ENCODE assay signal across 9 cellular contexts in genomic region chr4:74873545-74874295, GRCh38. TPM values are rescaled to one million over a fixed set of nuclear protein-coding genes. Genes with fewer than 3 reads are reported as not detected.
DNase-seq lines count a peak whose midpoint lies in the region; ATAC-seq lines count a peak whose summit lies in the region.
"Had no signal": no experiment of that assay in that cellular context is flagged by ENCODE, and none has a peak within 500 bp of the region (broad histone marks: within the 10 kb centered on the region; RNA-seq: fewer than 3 reads in every experiment).

No MANE protein-coding gene starts in this region.

- H4K91ac ChIP-seq in trophoblast cell (ENCODE audit: low read depth, low read length), result no peak overlapping the region

- H3K27me3 ChIP-seq in SJCRH30 (no peaks in the 10 kb centered on the region), trophoblast cell (ENCODE audit: insufficient read depth, low read length) (no peaks in the 10 kb centered on the region)

- no peak overlapping the region for H2AFZ ChIP-seq in trophoblast cell (ENCODE audit: insufficient read depth, low read length, poor library complexity)

- H3K36me3 ChIP-seq in SJCRH30 (no peaks in the 10 kb centered on the region), trophoblast cell (ENCODE audit: control insufficient read depth in 1 of 2, insufficient read depth in 2 of 2, low read length in 2 of 2) (no peaks in the 10 kb centered on the region)

- H3K36me3 Mint-ChIP-seq in activated CD4-positive, alpha-beta T cell treated with anti-CD3 and anti-CD28 coated beads for 36 hours (ENCODE audit: low read depth), result no peaks in the 10 kb centered on the region

- POLR2A ChIA-PET in activated CD4-positive, alpha-beta T cell treated with anti-CD3 and anti-CD28 coated beads for 36 hours (lab: Charles Lee), result no interaction called here

- CTCF ChIA-PET in activated CD4-positive, alpha-beta T cell treated with anti-CD3 and anti-CD28 coated beads for 36 hours (lab: Charles Lee), result interaction anchor here (0.6 to 1.9 kb wide), 7 partner anchors 11 to 974 kb away, joined by 3 to 7 read pairs (median 4); no protein-coding TSS in a partner anchor

- no peak overlapping the region for H2BK120ac ChIP-seq in trophoblast cell (ENCODE audit: insufficient read depth, low read length, poor library complexity)

- no peaks in the 10 kb centered on the region for H3K79me1 ChIP-seq in trophoblast cell (ENCODE audit: low read length)

- H3K27ac Mint-ChIP-seq in activated CD4-positive, alpha-beta T cell treated with anti-CD3 and anti-CD28 coated beads for 36 hours, result no peak overlapping the region

- no peak overlapping the region for H2AK5ac ChIP-seq in trophoblast cell (ENCODE audit: low read length)

- no peak overlapping the region for H3K4ac ChIP-seq in trophoblast cell (ENCODE audit: low read depth, low read length)

- H2BK5ac ChIP-seq in trophoblast cell (ENCODE audit: low read depth, low read length, poor library complexity), result no peak overlapping the region

- H3K27ac ChIP-seq in SJCRH30, result peak overlapping the region; percentile 87
- no peak overlapping the region for H3K27ac ChIP-seq in trophoblast cell (ENCODE audit: low read depth, low read length)

- peaks cover 11% of the 10 kb centered on the region for H3K27me3 Mint-ChIP-seq in activated CD4-positive, alpha-beta T cell treated with anti-CD3 and anti-CD28 coated beads for 36 hours

- H3K4me2 ChIP-seq in trophoblast cell (ENCODE audit: low read length), result no peak overlapping the region

- H3K9me3 Mint-ChIP-seq in activated CD4-positive, alpha-beta T cell treated with anti-CD3 and anti-CD28 coated beads for 36 hours (ENCODE audit: low read depth), result no peaks in the 10 kb centered on the region

- H3K9me3 ChIP-seq in SJCRH30 (replicated peaks) (no peaks in the 10 kb centered on the region), trophoblast cell (ENCODE audit: insufficient read depth, low read depth, low read length) (no peaks in the 10 kb centered on the region)

- peak; percentile 86 for ATAC-seq in HG03064 (IDR thresholded peaks at IDR 0.05; ENCODE audit: low read depth, unreplicated experiment)
- no peak for ATAC-seq in activated CD4-positive, alpha-beta T cell treated with anti-CD3 and anti-CD28 coated beads for 36 hours

- H3K4me1 ChIP-seq in SJCRH30, result peaks cover 24% of the 10 kb centered on the region
- no peaks in the 10 kb centered on the region for H3K4me1 ChIP-seq in trophoblast cell (ENCODE audit: control insufficient read depth in 1 of 2, insufficient read depth in 2 of 2, low read length in 2 of 2)

- H3K4me3 ChIP-seq in SJCRH30 (peak overlapping the region; percentile 27), trophoblast cell (ENCODE audit: low read depth, low read length) (no peak overlapping the region)

- H4K8ac ChIP-seq in trophoblast cell (ENCODE audit: low read depth, low read length), result no peak overlapping the region

- no peak overlapping the region for H2BK12ac ChIP-seq in trophoblast cell (ENCODE audit: low read length)

- WGBS in trophoblast cell (ENCODE audit: extremely low coverage, insufficient coverage, insufficient read length), result no CpG with 5 or more reads among the region's 3 CpGs

- H3K79me2 ChIP-seq in trophoblast cell (ENCODE audit: control insufficient read depth, insufficient read depth, low read length, poor library complexity), result no peaks in the 10 kb centered on the region

- no peak overlapping the region for H3K23ac ChIP-seq in trophoblast cell (ENCODE audit: low read length)

- H3K9ac ChIP-seq in trophoblast cell (ENCODE audit: low read length), result no peak overlapping the region

- DNase-seq in NCI-H2171 treated with DMSO at 0.1 percent for 48 hours (lab: John Stamatoyannopoulos, UW) (peak; percentile 5), NCI-H2171 (lab: John Stamatoyannopoulos, UW) (no peak), SJCRH30 (peak; percentile 78 to 92), superior temporal gyrus (ENCODE audit: extremely low spot score) (peak; percentile 33), trophoblast cell (no peak), DMS153 (lab: John Stamatoyannopoulos, UW) (no peak)
- no peak for DNase-seq in activated CD4-positive, alpha-beta T cell treated with anti-CD3 and anti-CD28 coated beads for 36 hours
- DNase-seq: activated CD4-positive, CD25-positive, alpha-beta regulatory T cell treated with anti-CD3 and anti-CD28 coated beads, Interleukin-2, amount 50 U/mL, for 72 hours had no signal

- no peaks in the 10 kb centered on the region for H3K4me1 Mint-ChIP-seq in activated CD4-positive, alpha-beta T cell treated with anti-CD3 and anti-CD28 coated beads for 36 hours

- no peak overlapping the region for H3K4me3 Mint-ChIP-seq in activated CD4-positive, alpha-beta T cell treated with anti-CD3 and anti-CD28 coated beads for 36 hours

- no peak overlapping the region for H3K18ac ChIP-seq in trophoblast cell (ENCODE audit: low read length)

- H3K14ac ChIP-seq in trophoblast cell (ENCODE audit: low read length), result no peak overlapping the region

- H4K12ac ChIP-seq in trophoblast cell (ENCODE audit: low read depth, low read length), result no peak overlapping the region

- intact Hi-C loops in activated CD4-positive, alpha-beta T cell treated with anti-CD3 and anti-CD28 coated beads for 36 hours (cut with DNase I, micrococcal nuclease), result loop anchor here in 1 of 2 experiments (2.0 to 10.0 kb wide), 3 partner anchors 181 to 975 kb away; no protein-coding TSS in a partner anchor

RNA-seq across cellular contexts. Expression of gene PARM1, which starts 59.2 kb away (rescaled TPM):
- total RNA-seq in SJCRH30 (2014; rRNA removed; shearing (Covaris generic)), result 119 and 128 TPM in 2 replicates
- total RNA-seq in activated CD4-positive, alpha-beta T cell treated with anti-CD3 and anti-CD28 coated beads for 36 hours, result under 1 TPM; 0.04 to 0.05 TPM
- 1.7 and 1.8 TPM in 2 replicates for polyA plus RNA-seq in trophoblast cell (2013)

Comparison
In these comparisons a context has a peak if more than half of its experiments do, and no peak if none do; other contexts are left out.
1. DNase-seq: peak in NCI-H2171 treated with DMSO at 0.1 percent for 48 hours (single experiment), SJCRH30 (2 of 2) and superior temporal gyrus (single experiment); none in NCI-H2171 (single experiment), activated CD4-positive, alpha-beta T cell treated with anti-CD3 and anti-CD28 coated beads for 36 hours (single experiment), trophoblast cell (0 of 2) and DMS153 (single experiment).
2. RNA of gene PARM1, which starts 59.2 kb away (total RNA-seq): 119 to 128 TPM in SJCRH30; 0.04 to 0.05 TPM in activated CD4-positive, alpha-beta T cell treated with anti-CD3 and anti-CD28 coated beads for 36 hours; every median in the first group is over 100 times any median in the second.